In the genomic region with DNA sequence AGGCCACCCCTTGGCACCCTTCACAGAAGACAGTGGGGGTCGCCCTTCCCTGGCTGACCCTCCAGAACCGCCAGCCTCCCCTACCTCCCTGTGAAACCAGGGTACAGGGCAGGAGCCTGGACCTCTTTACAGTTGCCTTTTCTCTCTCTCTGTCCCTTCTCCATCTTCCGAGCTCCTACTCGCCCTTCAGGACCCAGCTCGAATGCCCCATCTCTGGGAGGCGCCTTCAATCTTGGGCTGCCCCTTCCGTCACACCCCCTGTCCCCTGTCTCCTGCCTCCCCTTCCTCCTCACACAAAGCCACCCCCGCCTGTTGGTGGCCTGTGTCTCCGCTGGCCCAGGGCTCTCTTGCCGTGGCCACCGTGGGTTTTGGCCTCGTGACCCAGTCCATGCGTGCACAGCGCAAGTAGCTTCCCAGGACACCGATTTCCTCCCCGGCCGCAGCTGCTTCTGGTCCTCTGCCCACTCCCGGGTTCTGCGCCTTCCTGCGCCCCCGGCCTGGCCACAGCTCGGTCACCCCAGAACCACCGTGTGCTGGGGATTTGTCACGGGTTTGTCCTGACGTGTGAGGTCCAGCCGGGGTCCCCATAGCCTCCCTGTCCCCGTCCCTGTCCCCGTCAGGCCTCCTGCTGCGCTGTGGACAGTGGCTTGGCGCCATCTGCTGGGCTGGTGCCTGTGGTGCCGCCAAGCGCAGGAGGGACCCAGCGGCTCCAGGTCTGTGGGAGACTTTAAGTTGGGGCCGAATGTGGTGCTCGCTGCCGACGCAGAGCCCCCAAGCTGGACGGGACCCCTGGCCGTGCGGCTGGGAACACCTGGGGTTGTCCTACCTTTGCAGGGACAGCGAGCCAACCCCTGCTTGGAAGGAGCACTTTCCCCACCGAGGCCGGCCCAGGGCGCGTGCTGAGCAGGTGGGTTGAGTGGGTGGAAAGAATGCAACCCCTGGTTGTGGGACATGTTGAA, we compare ENCODE assay signal across 8 cellular contexts. TPM values are rescaled to one million over a fixed set of nuclear protein-coding genes. Genes with fewer than 3 reads are reported as not detected.
DNase-seq lines count a peak whose midpoint lies in the region; ATAC-seq and TF ChIP-seq lines count a peak whose summit lies in the region.

No MANE protein-coding gene starts in this region.

- H3K27ac ChIP-seq in AG04450 (ENCODE audit: low read depth, low read length): no peak overlapping the region
- no peak overlapping the region for H3K27ac ChIP-seq in OCI-LY3 (ENCODE audit: low read length)
- no peak overlapping the region for H3K27ac ChIP-seq in esophagus squamous epithelium

- TF ChIP-seq CTCF in AG04450 (IDR thresholded peaks at IDR 0.05; ENCODE audit: low read depth, low read length) (peak; percentile 95), OCI-LY3 (IDR thresholded peaks at IDR 0.05; ENCODE audit: low read depth, low read length) (peak; percentile 88), esophagus squamous epithelium (IDR thresholded peaks at IDR 0.05) (peak; percentile 93 to 98 (median 96)), natural killer cell (IDR thresholded peaks at IDR 0.05) (peak; percentile 97)

- H3K4me3 ChIP-seq in AG04450 (ENCODE audit: low read depth, low read length) (no peak overlapping the region), OCI-LY3 (ENCODE audit: low read length) (no peak overlapping the region), esophagus squamous epithelium (peak overlapping the region in 2 of 4 donors; percentile 16 to 44)

- H3K27me3 ChIP-seq in AG04450 (ENCODE audit: control insufficient read depth, insufficient read depth, low read length) (peaks cover 28% of the 10 kb centered on the region), OCI-LY3 (ENCODE audit: low read depth, low read length) (no peaks in the 10 kb centered on the region), esophagus squamous epithelium (peaks cover 0 to 40% (median 2%) of the 10 kb centered on the region in 4 donors)

- no peaks in the 10 kb centered on the region for H4K20me1 ChIP-seq in OCI-LY3 (ENCODE audit: insufficient read depth, low read length)

- DNase-seq in AG04450 (ENCODE audit: low read depth, low spot score): no peak
- DNase-seq in GM19238 (ENCODE audit: insufficient read length, low spot score): peak; percentile 83
- peak; percentile 84 for DNase-seq in activated T-cell treated with anti-CD3 and anti-CD28 coated beads, Interleukin-2, amount 50 U/mL, for 1 hour
- no peak for DNase-seq in esophagus squamous epithelium (lab: John Stamatoyannopoulos, UW)
- peak; percentile 78 for DNase-seq in natural killer cell
- peak; percentile 68 for DNase-seq in stimulated activated naive CD4-positive, alpha-beta T cell treated with Interleukin-2 at 50 U/mL for 16 hours (lab: John Stamatoyannopoulos, UW)

- CTCF ChIA-PET in AG04450 (lab: Charles Lee): interaction anchor here (0.6 to 5.2 kb wide), 20 partner anchors 10 to 522 kb away, joined by 3 to 58 read pairs (median 4); a partner anchor contains a TSS

- no peaks in the 10 kb centered on the region for H3K36me3 Mint-ChIP-seq in natural killer cell

- peaks cover 0 to 7% of the 10 kb centered on the region in 2 donors for H3K4me1 Mint-ChIP-seq in natural killer cell

- H3K9me3 ChIP-seq in AG04450 (ENCODE audit: control insufficient read depth, insufficient read depth, low read length): 0 out of 2 replicates have a peak, but pooled peaks cover 3% of the 10 kb centered on the region
- no peaks in the 10 kb centered on the region for H3K9me3 ChIP-seq in OCI-LY3 (ENCODE audit: insufficient read depth, low read length)
- no peaks in the 10 kb centered on the region for H3K9me3 ChIP-seq in esophagus squamous epithelium

- H3K4me1 ChIP-seq in OCI-LY3 (ENCODE audit: low read length) (peaks cover 6% of the 10 kb centered on the region), esophagus squamous epithelium (peaks cover 20 to 33% (median 21%) of the 10 kb centered on the region in 3 donors)

- no peak overlapping the region for H3K9ac ChIP-seq in OCI-LY3 (ENCODE audit: low read length)

- TF ChIP-seq POLR2A in esophagus squamous epithelium (IDR thresholded peaks at IDR 0.05): no peak

- H2AFZ ChIP-seq in OCI-LY3 (ENCODE audit: low read depth, low read length): no peak overlapping the region

- H3K27me3 Mint-ChIP-seq in natural killer cell (ENCODE audit: low read depth in 2 of 2): peaks cover 0 to 3% of the 10 kb centered on the region in 2 donors

- H3K27ac Mint-ChIP-seq in natural killer cell: peak overlapping the region in 1 of 2 donors; percentile 65

- ATAC-seq in natural killer cell (peak; percentile 33 to 48 (median 34)), HG02642 (IDR thresholded peaks at IDR 0.05; ENCODE audit: poor library complexity, unreplicated experiment) (no peak)

- no peaks in the 10 kb centered on the region for H3K9me3 Mint-ChIP-seq in natural killer cell

- intact Hi-C loops in esophagus squamous epithelium (cut with DNase I): loop anchor here (2.0 to 10.0 kb wide), 2 partner anchors 156 to 328 kb away; no protein-coding TSS in a partner anchor
- intact Hi-C loops in natural killer cell (cut with micrococcal nuclease): loop anchor here (1.0 to 2.0 kb wide), 4 partner anchors 16 to 258 kb away; no protein-coding TSS in a partner anchor

- H3K4me2 ChIP-seq in OCI-LY3 (ENCODE audit: low read length): no peak overlapping the region

- H3K36me3 ChIP-seq in OCI-LY3 (replicated peaks; ENCODE audit: low read depth, low read length) (no peaks in the 10 kb centered on the region), esophagus squamous epithelium (no peaks in the 10 kb centered on the region)

- 26 to 43% methylated on average over 16 to 24 of the region's 45 CpGs for WGBS in esophagus squamous epithelium, 2 donors

- H3K79me2 ChIP-seq in OCI-LY3 (ENCODE audit: low read length): peaks cover 23% of the 10 kb centered on the region

- POLR2A ChIA-PET in AG04450 (lab: Yijun Ruan, JAX): interaction anchor here (0.6 to 1.1 kb wide), 2 partner anchors 155 to 1482 kb away, joined by 3 to 4 read pairs; no protein-coding TSS in a partner anchor

- no peak overlapping the region for H3K4me3 Mint-ChIP-seq in natural killer cell

RNA-seq across cellular contexts. Expression of a gene that starts 4.0 kb away (rescaled TPM):
- 8.8 and 12.7 TPM in 2 replicates for polyA plus RNA-seq in AG04450 (2011; rRNA removed)
- 10.6 and 12.1 TPM in 2 replicates for polyA minus RNA-seq in AG04450 (2011; rRNA and poly(A)+ RNA removed)
- total RNA-seq in esophagus squamous epithelium: 10 to 100 TPM; 34.3 to 59.4 (median 43.4) TPM
- 10 to 100 TPM; 19.5 to 34.3 (median 33.6) TPM for total RNA-seq in natural killer cell

RNA-seq across cellular contexts. Expression of a gene that starts 27.6 kb away (rescaled TPM):
- polyA plus RNA-seq in AG04450 (2011; rRNA removed): 11.7 and 12.2 TPM in 2 replicates
- 12.9 and 14.1 TPM in 2 replicates for polyA minus RNA-seq in AG04450 (2011; rRNA and poly(A)+ RNA removed)
- total RNA-seq in esophagus squamous epithelium (10 to 100 TPM; 10.4 to 21.6 (median 12.8) TPM), natural killer cell (10 to 100 TPM; 14.5 to 21.6 (median 21.2) TPM)

Comparison
In these comparisons a context has a peak if more than half of its experiments do, and no peak if none do; other contexts are left out.
1. DNase-seq: peak in GM19238 (single experiment), activated T-cell treated with anti-CD3 and anti-CD28 coated beads, Interleukin-2, amount 50 U/mL, for 1 hour (single experiment), natural killer cell (single experiment) and stimulated activated naive CD4-positive, alpha-beta T cell treated with Interleukin-2 at 50 U/mL for 16 hours (single experiment); none in AG04450 (single experiment) and esophagus squamous epithelium (single experiment).
2. Peak in every context shown above with its lines, with median percentiles within 50 percentile points of each other: CTCF ChIP-seq.